In genomic region chr3:32015638-32016037, GRCh38 we compare ENCODE assay signal across 1 cellular context. TPM values are rescaled to one million over a fixed set of nuclear protein-coding genes. Genes with fewer than 3 reads are reported as not detected.
"Had no signal": no experiment of that assay in that cellular context is flagged by ENCODE, and none has a peak within 500 bp of the region (broad histone marks: within the 10 kb centered on the region; RNA-seq: fewer than 3 reads in every experiment).

No MANE protein-coding gene starts in this region.

RNA-seq across cellular contexts. Expression of gene ZNF860, which starts 34.1 kb away (rescaled TPM):
- polyA plus RNA-seq: SK-N-SH had no signal
